ENCODE assay signal across 8 cellular contexts in the genomic region with DNA sequence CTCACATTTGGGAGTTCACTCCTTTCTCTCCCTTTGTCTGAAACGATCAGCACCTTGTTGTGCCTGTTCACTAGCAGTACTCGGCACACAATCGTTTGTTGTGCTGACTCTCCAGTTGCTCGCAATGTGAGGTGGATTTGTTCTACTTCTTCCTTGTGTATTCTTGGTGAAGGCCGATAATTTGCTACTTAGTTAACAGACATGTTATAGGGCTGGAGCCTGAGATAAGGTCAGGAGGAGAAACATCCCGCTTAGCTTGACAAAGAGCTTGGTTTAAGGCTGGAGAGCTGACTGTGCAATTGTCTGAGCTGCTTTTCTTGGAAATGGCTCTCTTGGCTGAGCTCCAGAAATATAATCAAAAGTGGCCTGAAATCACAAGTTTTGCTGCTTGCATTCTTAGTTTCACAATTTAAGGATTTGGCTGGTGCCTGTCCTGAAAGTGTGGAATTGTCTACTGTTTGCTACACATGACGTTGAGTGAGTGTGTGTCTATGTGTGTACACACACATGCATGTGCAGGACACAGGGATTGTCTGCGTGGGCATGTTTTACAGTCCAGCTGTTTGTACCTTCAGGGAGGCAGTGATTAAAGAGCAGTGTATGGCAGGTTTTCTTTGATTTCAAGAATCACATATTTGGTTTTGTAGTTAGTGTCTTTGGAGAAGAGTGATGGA.
A peak's percentile ranks its signal among the peaks of the same experiment; 100 is the strongest.
DNase-seq lines count a peak whose midpoint lies in the region; ATAC-seq and TF ChIP-seq lines count a peak whose summit lies in the region.

No MANE protein-coding gene starts in this region.

- H3K4me3 ChIP-seq in CD8-positive, alpha-beta memory T cell (ENCODE audit: low read length) = peak overlapping the region; percentile 14
- H3K4me3 ChIP-seq in OCI-LY1 (ENCODE audit: low read depth, low read length, poor library complexity, severe bottlenecking) = peak overlapping the region; percentile 25
- peak overlapping the region; percentile 32 to 33 for H3K4me3 ChIP-seq in duodenal mucosa (ENCODE audit: low read depth in 1 of 2, low read length in 2 of 2)

- H4K20me1 ChIP-seq in OCI-LY1 (ENCODE audit: insufficient read depth, low read length) = no peaks in the 10 kb centered on the region
- no peaks in the 10 kb centered on the region for H4K20me1 ChIP-seq in H9 (ENCODE audit: control insufficient read depth, insufficient read depth, insufficient read length)

- TF ChIP-seq CTCF in OCI-LY1 (IDR thresholded peaks at IDR 0.05; ENCODE audit: low read length) (no peak), omental fat pad (IDR thresholded peaks at IDR 0.05) (no peak), H9 (conservative IDR thresholded peaks at IDR 0.05) (no peak)

- ATAC-seq in GM21717 (IDR thresholded peaks at IDR 0.05; ENCODE audit: unreplicated experiment) (peak; percentile 24), omental fat pad (ENCODE audit: low FRiP score) (peak; percentile 19)

- CTCF ChIA-PET in CD8-positive, alpha-beta memory T cell (lab: Charles Lee) = interaction anchor here (0.8 to 4.8 kb wide), 14 partner anchors 12 to 135 kb away, joined by 3 to 40 read pairs (median 4); a partner anchor contains a TSS

- no peak overlapping the region for H3K14ac ChIP-seq in H9 (ENCODE audit: insufficient read depth, low read length)

- H3K4me1 Mint-ChIP-seq in CD8-positive, alpha-beta memory T cell = peaks cover 37 to 60% (median 58%) of the 10 kb centered on the region in 3 donors
- peaks cover 17 to 22% of the 10 kb centered on the region in 2 experiments for H3K4me1 Mint-ChIP-seq in H9

- peak overlapping the region; percentile 91 to 100 (median 94) for H3K27ac Mint-ChIP-seq in CD8-positive, alpha-beta memory T cell
- H3K27ac Mint-ChIP-seq in H9 = no peak overlapping the region

- H2BK12ac ChIP-seq in H9 (ENCODE audit: insufficient read length, low read depth, low read length) = no peak overlapping the region

- no peak overlapping the region for H3K56ac ChIP-seq in H9 (ENCODE audit: insufficient read length, low read depth, low read length)

- DNase-seq in CD8-positive, alpha-beta memory T cell = no peak
- DNase-seq in omental fat pad (ENCODE audit: low spot score) (no peak), H9 (no peak), DMS53 treated with DMSO at 0.1 percent for 48 hours (lab: John Stamatoyannopoulos, UW; ENCODE audit: unreplicated experiment) (no peak)
- DNase-seq in activated effector memory CD4-positive, alpha-beta T cell treated with Interleukin-2 at 50 U/mL for 16 hours = no peak

- H3K4me2 ChIP-seq in OCI-LY1 (ENCODE audit: low read length) (peak overlapping the region; percentile 54), H9 (ENCODE audit: insufficient read depth, insufficient read length, low read length) (no peak overlapping the region)

- no peak overlapping the region for H4K91ac ChIP-seq in H9 (ENCODE audit: insufficient read length, low read depth, low read length)

- peak overlapping the region; percentile 54 for H3K27ac ChIP-seq in CD8-positive, alpha-beta memory T cell (ENCODE audit: low read depth, low read length)
- H3K27ac ChIP-seq in OCI-LY1 (ENCODE audit: low read depth, low read length, poor library complexity, severe bottlenecking) (peak overlapping the region; percentile 100), duodenal mucosa (ENCODE audit: low read depth, low read length) (peak overlapping the region; percentile 81), H9 (ENCODE audit: insufficient read length, low read depth, low read length) (no peak overlapping the region)

- WGBS in H9 (ENCODE audit: extremely low coverage, insufficient read length, low lambda C conversion rate) = no CpG with 5 or more reads among the region's 8 CpGs

- H2AFZ ChIP-seq in OCI-LY1 (ENCODE audit: low read length) = peak overlapping the region; percentile 85
- H2AFZ ChIP-seq in H9 (ENCODE audit: low read length) = no peak overlapping the region

- peak overlapping the region; percentile 60 to 85 (median 79) for H3K4me3 Mint-ChIP-seq in CD8-positive, alpha-beta memory T cell
- no peak overlapping the region for H3K4me3 Mint-ChIP-seq in H9

- no peak overlapping the region for H2AK5ac ChIP-seq in H9 (ENCODE audit: insufficient read length, low read length)

- no peak overlapping the region for H2BK120ac ChIP-seq in H9 (ENCODE audit: low read depth, low read length, poor library complexity, severe bottlenecking)

- H2BK20ac ChIP-seq in H9 (ENCODE audit: low read depth, low read length, poor library complexity, severe bottlenecking) = no peak overlapping the region

- H3K79me1 ChIP-seq in H9 (ENCODE audit: insufficient read depth, low read depth, low read length, poor library complexity, severe bottlenecking) = no peaks in the 10 kb centered on the region

- no peaks in the 10 kb centered on the region for H3K9me3 ChIP-seq in CD8-positive, alpha-beta memory T cell (ENCODE audit: low read length)
- no peaks in the 10 kb centered on the region for H3K9me3 ChIP-seq in OCI-LY1 (ENCODE audit: low read length)
- H3K9me3 ChIP-seq in duodenal mucosa (ENCODE audit: control insufficient read depth in 1 of 2, low read length in 2 of 2) = no peaks in the 10 kb centered on the region
- no peaks in the 10 kb centered on the region for H3K9me3 ChIP-seq in H9 (ENCODE audit: control insufficient read depth, low read depth, low read length)

- H3K18ac ChIP-seq in H9 (ENCODE audit: insufficient read length, low read depth, low read length) = no peak overlapping the region

- peaks cover 0 to 5% (median 0%) of the 10 kb centered on the region in 3 donors for H3K36me3 Mint-ChIP-seq in CD8-positive, alpha-beta memory T cell
- peaks cover 0 to 4% (median 0%) of the 10 kb centered on the region in 3 experiments; a peak in 1 of 7 replicates for H3K36me3 Mint-ChIP-seq in H9 (ENCODE audit: insufficient read depth in 1 of 3, low read depth in 3 of 3)

- H2BK15ac ChIP-seq in H9 (ENCODE audit: low read depth, low read length) = no peak overlapping the region

- H2BK5ac ChIP-seq in H9 (ENCODE audit: insufficient read length, low read length) = no peak overlapping the region

- no peaks in the 10 kb centered on the region for H3K36me3 ChIP-seq in CD8-positive, alpha-beta memory T cell (ENCODE audit: insufficient read depth, low read length)
- no peaks in the 10 kb centered on the region for H3K36me3 ChIP-seq in OCI-LY1 (ENCODE audit: insufficient read depth, low read length)
- no peaks in the 10 kb centered on the region for H3K36me3 ChIP-seq in duodenal mucosa (ENCODE audit: control insufficient read depth in 1 of 2, insufficient read depth in 2 of 2, low read length in 2 of 2)

- H3K4me1 ChIP-seq in CD8-positive, alpha-beta memory T cell (ENCODE audit: insufficient read depth, low read length) = peaks cover 47% of the 10 kb centered on the region
- H3K4me1 ChIP-seq in OCI-LY1 (ENCODE audit: insufficient read depth, low read length, severe bottlenecking) (peaks cover 67% of the 10 kb centered on the region), duodenal mucosa (ENCODE audit: control insufficient read depth in 1 of 2, insufficient read depth in 2 of 2, low read length in 2 of 2) (peaks cover 39 to 62% of the 10 kb centered on the region in 2 donors), H9 (ENCODE audit: insufficient read depth, low read length) (no peaks in the 10 kb centered on the region; the same call in 1 of the 2 replicates)

- H3K9me3 Mint-ChIP-seq in CD8-positive, alpha-beta memory T cell = no peaks in the 10 kb centered on the region
- no peaks in the 10 kb centered on the region for H3K9me3 Mint-ChIP-seq in H9

- H4K8ac ChIP-seq in H9 (replicated peaks; ENCODE audit: insufficient read length, low read depth, low read length) = no peak overlapping the region

- H3K23ac ChIP-seq in H9 (ENCODE audit: insufficient read length, low read depth, low read length) = no peak overlapping the region

- H3K27me3 ChIP-seq in CD8-positive, alpha-beta memory T cell (ENCODE audit: insufficient read depth, low read length, poor library complexity, severe bottlenecking) = no peaks in the 10 kb centered on the region
- H3K27me3 ChIP-seq in OCI-LY1 (ENCODE audit: insufficient read depth, low read length) (no peaks in the 10 kb centered on the region), duodenal mucosa (ENCODE audit: control insufficient read depth in 1 of 2, insufficient read depth in 2 of 2, low read length in 2 of 2) (no peaks in the 10 kb centered on the region), H9 (ENCODE audit: insufficient read depth, low read length) (no peaks in the 10 kb centered on the region; the same call in 1 of the 2 replicates)

- POLR2A ChIA-PET in CD8-positive, alpha-beta memory T cell (lab: Charles Lee) = interaction anchor here (0.7 to 4.2 kb wide), 14 partner anchors 9 to 363 kb away, joined by 3 to 50 read pairs (median 4); a partner anchor contains a TSS

- peaks cover 0 to 2% of the 10 kb centered on the region in 2 donors for H3K27me3 Mint-ChIP-seq in CD8-positive, alpha-beta memory T cell
- H3K27me3 Mint-ChIP-seq in H9 (ENCODE audit: low read depth) = peaks cover 7% of the 10 kb centered on the region

- no peak overlapping the region for H3T11ph ChIP-seq in H9 (ENCODE audit: low read length)

- H3F3A ChIP-seq in OCI-LY1 (ENCODE audit: insufficient read depth, low read length) = peaks cover 16% of the 10 kb centered on the region

- H3K9ac ChIP-seq in OCI-LY1 (ENCODE audit: low read length) = peak overlapping the region; percentile 67
- peak overlapping the region; percentile 57 to 65 for H3K9ac ChIP-seq in duodenal mucosa (ENCODE audit: low read depth in 1 of 2, low read length in 2 of 2)
- H3K9ac ChIP-seq in H9 (ENCODE audit: extremely low read depth, insufficient read length, low read length) = no peak overlapping the region

- no peaks in the 10 kb centered on the region for H3K9me2 ChIP-seq in OCI-LY1 (ENCODE audit: low read depth, low read length)

- no peaks in the 10 kb centered on the region for H3K23me2 ChIP-seq in H9 (ENCODE audit: insufficient read length, low read depth, low read length, poor library complexity, severe bottlenecking)

- H3K4ac ChIP-seq in H9 (ENCODE audit: low read depth, low read length) = no peak overlapping the region

- H3K79me2 ChIP-seq in OCI-LY1 (ENCODE audit: insufficient read depth, low read length) = no peaks in the 10 kb centered on the region
- no peaks in the 10 kb centered on the region for H3K79me2 ChIP-seq in H9 (ENCODE audit: insufficient read depth, low read length)

- no peak overlapping the region for H4K5ac ChIP-seq in H9 (ENCODE audit: insufficient read length, low read depth, low read length)

Comparison
In these comparisons a context has a peak if more than half of its experiments do, and no peak if none do; other contexts are left out.
1. H3K27ac Mint-ChIP-seq: peak in CD8-positive, alpha-beta memory T cell (8 of 8); none in H9 (0 of 3).
2. H3K4me3 Mint-ChIP-seq: peak in CD8-positive, alpha-beta memory T cell (7 of 7); none in H9 (0 of 2).
3. Peak in every context shown above with its lines, with median percentiles within 50 percentile points of each other: H3K4me3 ChIP-seq.